ENCODE assay signal across 16 cellular contexts in the genomic region with DNA sequence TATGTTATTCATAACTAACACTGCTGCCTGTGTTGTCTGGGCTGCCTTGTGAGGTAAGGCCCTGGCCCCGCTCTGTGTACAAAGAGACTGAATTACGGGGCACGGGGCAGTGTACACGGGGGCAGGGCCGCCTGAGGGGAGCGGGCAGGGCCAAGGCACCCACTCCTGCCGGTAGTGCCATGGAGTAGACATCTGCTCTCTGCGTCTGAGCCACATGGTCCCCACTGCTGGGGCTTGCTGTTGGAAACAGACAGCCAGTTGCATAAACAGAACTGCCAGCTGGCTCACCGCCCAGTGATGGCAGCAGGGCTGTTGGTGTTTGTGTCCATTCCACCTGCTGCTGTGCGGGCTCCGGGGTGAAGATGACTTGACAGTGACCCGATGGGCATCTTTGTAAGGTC. TPM values are rescaled to one million over a fixed set of nuclear protein-coding genes. Genes with fewer than 3 reads are reported as not detected.
DNase-seq lines count a peak whose midpoint lies in the region; ATAC-seq and TF ChIP-seq lines count a peak whose summit lies in the region.
"Had no signal": no experiment of that assay in that cellular context is flagged by ENCODE, and none has a peak within 500 bp of the region (broad histone marks: within the 10 kb centered on the region; RNA-seq: fewer than 3 reads in every experiment).

No MANE protein-coding gene starts in this region.

- H3K4me1 ChIP-seq in IMR-90 (ENCODE audit: control insufficient read depth, insufficient read depth, low read length) (peaks cover 2% of the 10 kb centered on the region; the same call in 1 of the 2 replicates), heart right ventricle (peaks cover 0 to 36% (median 20%) of the 10 kb centered on the region in 9 donors), sigmoid colon (peaks cover 0 to 15% (median 10%) of the 10 kb centered on the region in 4 donors), PC-3 (ENCODE audit: insufficient read depth, low read length) (no peaks in the 10 kb centered on the region)
- H3K4me1 ChIP-seq: transverse colon had no signal

- TF ChIP-seq RAD21 in IMR-90 (IDR thresholded peaks at IDR 0.05; ENCODE audit: low read length): no peak

- H4K20me1 ChIP-seq in IMR-90 (ENCODE audit: insufficient read depth, low read length) (peaks cover 6% of the 10 kb centered on the region), PC-3 (ENCODE audit: low read length) (no peaks in the 10 kb centered on the region)

- H3K4me2 ChIP-seq in IMR-90 (ENCODE audit: low read depth, low read length): no peak overlapping the region
- no peak overlapping the region for H3K4me2 ChIP-seq in PC-3 (ENCODE audit: low read length)

- peak; percentile 40; the same call in 1 of the 2 replicates for ATAC-seq in IMR-90 (ENCODE audit: low read depth)
- ATAC-seq in heart right ventricle: peak; percentile 64 to 93 (median 84)
- no peak for ATAC-seq in GM21717 (IDR thresholded peaks at IDR 0.05; ENCODE audit: unreplicated experiment)
- ATAC-seq in PC-3: no peak
- ATAC-seq: natural killer cell treated with Interleukin-12 subunit alpha and Interleukin-12 subunit beta and Interleukin-15 and Interleukin-18, amount 100 ng/mL, for 72 hours; Panc1 had no signal

- H3K27ac ChIP-seq in IMR-90 (ENCODE audit: insufficient read depth, low read length): no peak overlapping the region
- H3K27ac ChIP-seq in heart right ventricle: peak overlapping the region in 9 of 10 donors; percentile 44 to 83 (median 61)
- H3K27ac ChIP-seq in sigmoid colon: peak overlapping the region in 3 of 4 donors; percentile 36 to 65 (median 52)
- no peak overlapping the region for H3K27ac ChIP-seq in PC-3 (ENCODE audit: low read length)
- H3K27ac ChIP-seq: transverse colon had no signal

- H4K8ac ChIP-seq in IMR-90 (ENCODE audit: low read depth in 2 of 2, low read length in 2 of 2): no peak overlapping the region

- no peak overlapping the region for H3K56ac ChIP-seq in IMR-90 (ENCODE audit: extremely low read depth, insufficient read depth, low read length)

- BruUV-seq in IMR-90 (replicated peaks; lab: Mats Ljungman, UMichigan) (no TSS peak), PC-3 (replicated peaks; lab: Mats Ljungman, UMichigan) (no TSS peak)

- POLR2A ChIA-PET in IMR-90 (lab: Charles Lee; ENCODE audit: unreplicated experiment) (no interaction called here), PC-3 (lab: Charles Lee; ENCODE audit: unreplicated experiment) (no interaction called here)

- no peak overlapping the region for H4K91ac ChIP-seq in IMR-90 (ENCODE audit: insufficient read depth, low read depth, low read length)

- CTCF ChIA-PET in IMR-90 (lab: Yijun Ruan, JAX) (no interaction called here), PC-3 (lab: Charles Lee) (no interaction called here)

- H3K14ac ChIP-seq in IMR-90 (replicated peaks; ENCODE audit: low read depth, low read length): no peak overlapping the region

- no peak overlapping the region for H2BK15ac ChIP-seq in IMR-90 (ENCODE audit: low read depth, low read length)

- no peak overlapping the region for H2AK9ac ChIP-seq in IMR-90 (replicated peaks; ENCODE audit: low read depth, low read length, poor library complexity)

- no peak overlapping the region for H2BK5ac ChIP-seq in IMR-90 (ENCODE audit: low read depth, low read length, poor library complexity, severe bottlenecking)

- no peaks in the 10 kb centered on the region for H3K79me2 ChIP-seq in PC-3 (ENCODE audit: low read length)

- intact Hi-C loops in IMR-90 (cut with micrococcal nuclease): no loop called here
- intact Hi-C loops in heart right ventricle (cut with DNase I): loop anchor here in 3 of 10 donors (10.0 kb wide), 3 partner anchors 55 to 355 kb away; no protein-coding TSS in a partner anchor
- intact Hi-C loops in sigmoid colon (cut with DNase I): no loop called here
- intact Hi-C loops in PC-3 (cut with micrococcal nuclease): no loop called here

- no peak overlapping the region for H2AFZ ChIP-seq in IMR-90 (replicated peaks; ENCODE audit: low read length, poor library complexity)
- H2AFZ ChIP-seq in PC-3 (ENCODE audit: low read length): no peak overlapping the region

- H4K5ac ChIP-seq in IMR-90 (ENCODE audit: low read depth, low read length): no peak overlapping the region

- no peak overlapping the region for H2BK120ac ChIP-seq in IMR-90 (ENCODE audit: low read depth, low read length)

- TF ChIP-seq POLR2A in IMR-90 (IDR thresholded peaks at IDR 0.05; ENCODE audit: low read depth, low read length) (no peak), sigmoid colon (IDR thresholded peaks at IDR 0.05) (no peak)

- H3K4me3 ChIP-seq in IMR-90 (ENCODE audit: insufficient read depth, low read depth, low read length): no peak overlapping the region
- H3K4me3 ChIP-seq in heart right ventricle: no peak overlapping the region
- no peak overlapping the region for H3K4me3 ChIP-seq in sigmoid colon
- no peak overlapping the region for H3K4me3 ChIP-seq in PC-3 (ENCODE audit: low read length)
- H3K4me3 ChIP-seq: transverse colon had no signal

- no peaks in the 10 kb centered on the region for H3K9me2 ChIP-seq in PC-3 (replicated peaks; ENCODE audit: low read length)

- H3K18ac ChIP-seq in IMR-90 (ENCODE audit: low read depth, low read length): no peak overlapping the region

- no peak for TF ChIP-seq EP300 in sigmoid colon (IDR thresholded peaks at IDR 0.05)

- TF ChIP-seq CTCF in IMR-90 (conservative IDR thresholded peaks at IDR 0.05; ENCODE audit: low read depth, low read length) (no peak), heart right ventricle (IDR thresholded peaks at IDR 0.05) (no peak), sigmoid colon (IDR thresholded peaks at IDR 0.05) (no peak), PC-3 (conservative IDR thresholded peaks at IDR 0.05; ENCODE audit: low read depth, low read length) (no peak)

- no peaks in the 10 kb centered on the region for H3K27me3 ChIP-seq in IMR-90 (ENCODE audit: control insufficient read depth, insufficient read depth, low read length)
- no peaks in the 10 kb centered on the region for H3K27me3 ChIP-seq in heart right ventricle
- no peaks in the 10 kb centered on the region for H3K27me3 ChIP-seq in sigmoid colon
- no peaks in the 10 kb centered on the region for H3K27me3 ChIP-seq in PC-3 (ENCODE audit: low read length)
- H3K27me3 ChIP-seq: transverse colon had no signal

- no peak overlapping the region for H2AK5ac ChIP-seq in IMR-90 (ENCODE audit: low read depth, low read length)

- in situ Hi-C loops in IMR-90 (cut with MboI; ENCODE audit: low sequenced_read_pairs) (no loop called here), SK-MEL-5 (cut with HindIII; ENCODE audit: low pct_unique_long_range_greater_than_20kb, low sequenced_read_pairs) (no loop called here)

- peaks cover 3 to 22% of the 10 kb centered on the region in 2 experiments; a peak in 2 of 4 replicates for H3K79me1 ChIP-seq in IMR-90 (ENCODE audit: low read depth in 1 of 2, low read length in 2 of 2)

- H3K9ac ChIP-seq in IMR-90 (ENCODE audit: low read depth, low read length) (no peak overlapping the region), PC-3 (ENCODE audit: low read length) (no peak overlapping the region)

- DNase-seq in IMR-90 (no peak), SK-MEL-5 (ENCODE audit: low read depth, low spot score) (peak; percentile 94), heart right ventricle (peak; percentile 80 to 82), sigmoid colon (peak; percentile 92), NCI-H748 treated with DMSO at 0.1 percent for 48 hours (lab: John Stamatoyannopoulos, UW) (no peak), PC-3 (no peak), NCI-H226 (no peak)
- DNase-seq: activated B cell treated with CpG ODN at 0.5 μM for 24 hours; activated naive CD4-positive, alpha-beta T cell treated with Interleukin-2 at 50 U/mL for 16 hours; effector CD4-positive, alpha-beta T cell; stimulated activated CD4-positive, alpha-beta T cell treated with anti-CD3 and anti-CD28 coated beads, Interleukin-4, amount 100 ng/mL, for 1 hour; transverse colon had no signal

- H3K36me3 ChIP-seq in IMR-90 (ENCODE audit: control insufficient read depth, insufficient read depth, low read length): peaks cover 47% of the 10 kb centered on the region
- peaks cover 0 to 91% (median 8%) of the 10 kb centered on the region in 9 donors for H3K36me3 ChIP-seq in heart right ventricle
- H3K36me3 ChIP-seq in sigmoid colon: peaks cover under 1 to 62% (median 12%) of the 10 kb centered on the region in 4 donors
- H3K36me3 ChIP-seq in PC-3 (ENCODE audit: low read depth, low read length): no peaks in the 10 kb centered on the region; the same call in 1 of the 2 replicates

- H3K9me3 ChIP-seq in IMR-90 (ENCODE audit: control insufficient read depth, insufficient read depth, low read length) (no peaks in the 10 kb centered on the region), heart right ventricle (no peaks in the 10 kb centered on the region), sigmoid colon (no peaks in the 10 kb centered on the region), PC-3 (ENCODE audit: low read length) (no peaks in the 10 kb centered on the region)
- H3K9me3 ChIP-seq: transverse colon had no signal

- H2BK20ac ChIP-seq in IMR-90 (ENCODE audit: low read depth, low read length): no peak overlapping the region

- no peaks in the 10 kb centered on the region for H3F3A ChIP-seq in PC-3 (ENCODE audit: low read length, unreplicated experiment)

- H3K23ac ChIP-seq in IMR-90 (ENCODE audit: low read depth, low read length): no peak overlapping the region

- dilution Hi-C loops in IMR-90 (cut with HindIII; ENCODE audit: low sequenced_read_pairs, unreplicated experiment): no loop called here

- 65% methylated on average over 6 of the region's 12 CpGs; no CpG with 5 or more reads in 1 of the 2 experiments for WGBS in IMR-90 (ENCODE audit: extremely low coverage in 2 of 2, insufficient read length in 1 of 2), 2 experiments
- 38 to 56% methylated on average over 12 of the region's 12 CpGs for WGBS in heart right ventricle, 2 donors
- 84 to 86% methylated on average over 12 of the region's 12 CpGs for WGBS in sigmoid colon, 2 donors

- H3K9me1 ChIP-seq in IMR-90 (ENCODE audit: insufficient read depth, low read length): peaks cover 6% of the 10 kb centered on the region; the same call in 1 of the 2 replicates

- H3K4ac ChIP-seq in IMR-90 (ENCODE audit: low read depth, low read length): no peak overlapping the region

RNA-seq across cellular contexts. Expression of a gene that starts 19.8 kb away (rescaled TPM):
- total RNA-seq in IMR-90 (2012; rRNA removed) (15.8 and 20.6 TPM in 2 replicates), heart right ventricle (10 to 100 TPM; 10.4 to 30.8 (median 16.3) TPM), sigmoid colon (100 to 1,000 TPM in 1 of 4 donors, 10 to 100 TPM in 3; 12.8 to 126 (median 38.8) TPM), PC-3 (2014; rRNA removed) (19.6 and 20.3 TPM in 2 replicates)
- polyA plus RNA-seq in IMR-90 (2012; rRNA removed) (83.4 and 95.6 TPM in 2 replicates), heart right ventricle (10 to 100 TPM; 10.2 to 35.7 TPM), sigmoid colon (10 to 100 TPM in 2 of 3 donors, 1 to 10 TPM in 1; 7.2 to 43.5 (median 12.5) TPM)
- 27.4 and 66.8 TPM in 2 replicates for polyA plus RNA-seq in IMR-90 (2012; cell fraction: cytosol; rRNA removed)
- polyA plus RNA-seq in IMR-90 (2012; cell fraction: nucleus; rRNA removed; ENCODE audit: low replicate concordance): 778 and 1,218 TPM in 2 replicates
- 18.2 and 29.2 TPM in 2 replicates for total RNA-seq in SK-MEL-5 (2014; rRNA removed; shearing (Covaris generic))
- polyA plus RNA-seq in SK-MEL-5 (2015; cell fraction: cytosol; rRNA removed): 27.6 and 29.4 TPM in 2 replicates
- 156 and 203 TPM in 2 replicates for polyA plus RNA-seq in SK-MEL-5 (2015; cell fraction: nucleus; rRNA removed)

RNA-seq across cellular contexts. Expression of a gene that starts 44.8 kb away (rescaled TPM):
- total RNA-seq in IMR-90 (2012; rRNA removed) (not detected in 2 replicates), heart right ventricle (not detected), sigmoid colon (not detected), PC-3 (2014; rRNA removed) (1.1 TPM in 1 of 2 replicates, not detected in the other)
- polyA plus RNA-seq in IMR-90 (2012; rRNA removed) (not detected in 2 replicates), heart right ventricle (under 1 TPM in 1 of 2 donors, not detected in 1; 0.48 TPM), sigmoid colon (under 1 TPM in 1 of 3 donors, not detected in 2; 0.98 TPM)
- polyA plus RNA-seq in IMR-90 (2012; cell fraction: cytosol; rRNA removed): not detected in 2 replicates
- not detected in 2 replicates for polyA plus RNA-seq in IMR-90 (2012; cell fraction: nucleus; rRNA removed; ENCODE audit: low replicate concordance)
- not detected in 2 replicates for total RNA-seq in SK-MEL-5 (2014; rRNA removed; shearing (Covaris generic))
- not detected in 2 replicates for polyA plus RNA-seq in SK-MEL-5 (2015; cell fraction: cytosol; rRNA removed)
- polyA plus RNA-seq in SK-MEL-5 (2015; cell fraction: nucleus; rRNA removed): not detected in 2 replicates
- total RNA-seq: Daoy; natural killer cell treated with Interleukin-12 subunit alpha and Interleukin-12 subunit beta and Interleukin-15 and Interleukin-18, amount 100 ng/mL, for 72 hours had no signal

Comparison
In these comparisons a context has a peak if more than half of its experiments do, and no peak if none do; other contexts are left out.
1. ATAC-seq: peak in IMR-90 (single experiment) and heart right ventricle (8 of 8); none in GM21717 (single experiment) and PC-3 (single experiment).
2. DNase-seq: peak in SK-MEL-5 (single experiment), heart right ventricle (2 of 2) and sigmoid colon (single experiment); none in IMR-90 (single experiment), NCI-H748 treated with DMSO at 0.1 percent for 48 hours (single experiment), PC-3 (single experiment) and NCI-H226 (single experiment).
3. H3K27ac ChIP-seq: peak in heart right ventricle (9 of 10) and sigmoid colon (3 of 4); none in IMR-90 (single experiment) and PC-3 (single experiment).